Comparison of ENCODE assay signal across 23 cellular contexts in genomic region chr5:139046551-139046950, GRCh38.
"Had no signal": no experiment of that assay in that cellular context is flagged by ENCODE, and none has a peak within 500 bp of the region (broad histone marks: within the 10 kb centered on the region; RNA-seq: fewer than 3 reads in every experiment).

No MANE protein-coding gene starts in this region.

- H3K36me3 ChIP-seq: uterus had no signal

- ATAC-seq: activated CD4-positive, alpha-beta T cell treated with anti-CD3 and anti-CD28 coated beads for 36 hours; activated T-cell treated with anti-CD3 and anti-CD28 coated beads, Interleukin-2, amount 50 U/mL, for 4 hours; left ventricle myocardium superior; natural killer cell treated with Interleukin-12 subunit alpha and Interleukin-12 subunit beta and Interleukin-15 and Interleukin-18, amount 100 ng/mL, for 72 hours had no signal

- DNase-seq: activated B cell treated with CpG ODN at 0.5 μM for 24 hours; activated CD4-positive, alpha-beta T cell treated with anti-CD3 and anti-CD28 coated beads for 36 hours; activated CD4-positive, alpha-beta T cell treated with anti-CD3 and anti-CD28 coated beads, Interleukin-2, amount 50 U/mL, for 48 hours; activated CD8-positive, alpha-beta memory T cell treated with anti-CD3 and anti-CD28 coated beads, Interleukin-2, amount 50 U/mL, for 48 hours; activated naive CD4-positive, alpha-beta T cell treated with Interleukin-2 at 50 U/mL for 16 hours; activated naive CD8-positive, alpha-beta T cell treated with anti-CD3 and anti-CD28 coated beads for 36 hours; activated T-cell treated with anti-CD3 and anti-CD28 coated beads, Interleukin-2, amount 50 U/mL, for 4 hours; amniotic stem cell; cerebellar nuclear complex; cortex of kidney; foreskin melanocyte; glutamatergic neuron; hippocampal formation; left ventricle myocardium superior; midbrain; stimulated activated CD4-positive, alpha-beta T cell treated with anti-CD3 and anti-CD28 coated beads, Interleukin-2, amount 100 ng/mL, for 48 hours; stimulated activated CD8-positive, alpha-beta memory T cell treated with anti-CD3 and anti-CD28 coated beads, Interleukin-4, amount 100 ng/mL, for 48 hours; stimulated activated naive CD4-positive, alpha-beta T cell; testis; trophoblast cell; uterus had no signal

- H3K9me3 ChIP-seq: testis, uterus had no signal

- H3K4me3 ChIP-seq: testis, uterus had no signal

- H3K27me3 ChIP-seq: testis, uterus had no signal

- H3K4me1 ChIP-seq: testis, uterus had no signal

- H3K27ac ChIP-seq: epithelial cell of prostate, testis, uterus had no signal
